Comparison of ENCODE assay signal across 17 cellular contexts in the genomic region with DNA sequence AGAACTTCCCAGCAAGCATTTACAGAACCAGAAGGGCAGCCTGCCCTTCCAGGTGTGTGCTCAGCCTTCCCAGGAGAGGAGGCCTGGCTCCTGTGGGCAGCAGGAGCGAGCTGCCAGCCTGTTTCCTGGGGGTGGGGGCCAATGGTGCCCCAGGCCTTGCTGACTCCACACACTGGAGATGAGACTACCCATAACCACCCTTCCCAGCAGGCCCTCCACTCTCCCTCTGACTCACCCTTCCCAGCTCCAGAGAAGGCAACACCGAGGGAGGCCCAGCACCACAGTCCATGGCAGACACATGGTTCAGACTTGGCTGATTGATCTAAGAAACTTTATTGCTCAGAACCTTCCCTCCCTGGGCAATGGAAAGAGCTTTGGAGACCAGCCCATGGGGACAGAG. TPM values are rescaled to one million over a fixed set of nuclear protein-coding genes. Genes with fewer than 3 reads are reported as not detected.
A peak's percentile ranks its signal among the peaks of the same experiment; 100 is the strongest.
DNase-seq lines count a peak whose midpoint lies in the region; ATAC-seq and TF ChIP-seq lines count a peak whose summit lies in the region.
"Had no signal": no experiment of that assay in that cellular context is flagged by ENCODE, and none has a peak within 500 bp of the region (broad histone marks: within the 10 kb centered on the region; RNA-seq: fewer than 3 reads in every experiment).

No MANE protein-coding gene starts in this region.

- H3K4me1 Mint-ChIP-seq in activated T-cell treated with anti-CD3 and anti-CD28 coated beads, Interleukin-2, amount 50 U/mL, for 24 hours (ENCODE audit: low read depth): peaks cover 26% of the 10 kb centered on the region

- H3K4me1 ChIP-seq in spleen (peaks cover 16 to 32% (median 24%) of the 10 kb centered on the region in 6 donors), body of pancreas (peaks cover 20% of the 10 kb centered on the region)

- no peak for TF ChIP-seq CTCF in RWPE1 (conservative IDR thresholded peaks at IDR 0.05; ENCODE audit: low read depth)
- TF ChIP-seq CTCF in fibroblast of mammary gland (conservative IDR thresholded peaks at IDR 0.05; ENCODE audit: control insufficient read depth, insufficient read depth, low read depth, low read length): no peak
- TF ChIP-seq CTCF in spleen (IDR thresholded peaks at IDR 0.05 in 8 of 11, conservative IDR thresholded peaks at IDR 0.05 in 3 of 11): no peak
- no peak for TF ChIP-seq CTCF in body of pancreas (IDR thresholded peaks at IDR 0.05)

- no peak overlapping the region for H3K4me3 ChIP-seq in fibroblast of mammary gland (ENCODE audit: control insufficient read depth, low read depth, low read length)
- H3K4me3 ChIP-seq in spleen: no peak overlapping the region
- no peak overlapping the region for H3K4me3 ChIP-seq in body of pancreas
- H3K4me3 ChIP-seq: HAP-1, K562, right atrium auricular region had no signal

- no peak for ATAC-seq in body of pancreas
- no peak for ATAC-seq in GM18519 (IDR thresholded peaks at IDR 0.05; ENCODE audit: low FRiP score, unreplicated experiment)
- ATAC-seq: activated CD4-positive, alpha-beta T cell treated with anti-CD3 and anti-CD28 coated beads for 36 hours; K562 had no signal

- no peaks in the 10 kb centered on the region for H3K27me3 Mint-ChIP-seq in activated T-cell treated with anti-CD3 and anti-CD28 coated beads, Interleukin-2, amount 50 U/mL, for 24 hours
- H3K27me3 Mint-ChIP-seq: activated CD4-positive, alpha-beta T cell treated with anti-CD3 and anti-CD28 coated beads for 36 hours had no signal

- H3K9me3 ChIP-seq in spleen (no peaks in the 10 kb centered on the region), body of pancreas (no peaks in the 10 kb centered on the region)
- H3K9me3 ChIP-seq: HAP-1, right atrium auricular region had no signal

- intact Hi-C loops in spleen (cut with DNase I; ENCODE audit: low total_unique reads): loop anchor here (10.0 kb wide), 1 partner anchor 106 kb away; a partner anchor contains a TSS
- intact Hi-C loops in body of pancreas (cut with DNase I): no loop called here

- POLR2A ChIA-PET in RWPE1 (lab: Yijun Ruan, JAX; ENCODE audit: low non-redundant PET): no interaction called here

- TF ChIP-seq POLR2A in spleen (IDR thresholded peaks at IDR 0.05) (no peak), body of pancreas (IDR thresholded peaks at IDR 0.05) (no peak)

- peaks cover 66% of the 10 kb centered on the region for H3K36me3 Mint-ChIP-seq in activated T-cell treated with anti-CD3 and anti-CD28 coated beads, Interleukin-2, amount 50 U/mL, for 24 hours (ENCODE audit: low read depth)

- CTCF ChIA-PET in RWPE1 (lab: Yijun Ruan, JAX): no interaction called here

- H3K36me3 ChIP-seq in spleen (peaks cover 0 to 61% (median 18%) of the 10 kb centered on the region in 6 donors), body of pancreas (replicated peaks in 1 of 2; ENCODE audit: insufficient read depth in 1 of 2, low read depth in 2 of 2) (peaks cover 0 to 2% of the 10 kb centered on the region in 2 donors)

- peak overlapping the region; percentile 23 for H3K27ac Mint-ChIP-seq in activated T-cell treated with anti-CD3 and anti-CD28 coated beads, Interleukin-2, amount 50 U/mL, for 24 hours
- H3K27ac Mint-ChIP-seq: activated CD4-positive, alpha-beta T cell treated with anti-CD3 and anti-CD28 coated beads for 36 hours had no signal

- 87 to 95% (median 90%) methylated on average over 1 to 2 of the region's 2 CpGs for WGBS in spleen, 5 donors
- 87 to 100% methylated on average over 1 to 2 of the region's 2 CpGs for WGBS in body of pancreas, 2 donors

- H3K27me3 ChIP-seq in spleen (replicated peaks in 1 of 7) (no peaks in the 10 kb centered on the region), body of pancreas (no peaks in the 10 kb centered on the region)
- H3K27me3 ChIP-seq: right atrium auricular region had no signal

- H3K4me3 Mint-ChIP-seq in activated T-cell treated with anti-CD3 and anti-CD28 coated beads, Interleukin-2, amount 50 U/mL, for 24 hours: no peak overlapping the region
- H3K4me3 Mint-ChIP-seq: activated CD4-positive, alpha-beta T cell treated with anti-CD3 and anti-CD28 coated beads for 36 hours had no signal

- in situ Hi-C loops in G401 (cut with HindIII; ENCODE audit: low sequenced_read_pairs): no loop called here

- no peak for DNase-seq in activated T-cell treated with anti-CD3 and anti-CD28 coated beads, Interleukin-2, amount 50 U/mL, for 24 hours
- DNase-seq in activated T-cell treated with anti-CD3 and anti-CD28 coated beads for 4 hours (no peak), RWPE1 (ENCODE audit: low spot score) (no peak), fibroblast of mammary gland (ENCODE audit: low read depth) (peak; percentile 71), spleen (peak; percentile 60), body of pancreas (no peak), G401 (ENCODE audit: low spot score) (no peak)
- DNase-seq: activated CD4-positive, alpha-beta T cell treated with anti-CD3 and anti-CD28 coated beads for 36 hours; activated gamma-delta T cell; foreskin melanocyte; NCI-H1092 treated with DMSO at 0.1 percent for 48 hours; stimulated activated naive CD4-positive, alpha-beta T cell; trophoblast cell had no signal

- H3K9me3 Mint-ChIP-seq in activated T-cell treated with anti-CD3 and anti-CD28 coated beads, Interleukin-2, amount 50 U/mL, for 24 hours: no peaks in the 10 kb centered on the region

- H3K27ac ChIP-seq in RWPE1: peak overlapping the region; percentile 36
- no peak overlapping the region for H3K27ac ChIP-seq in spleen
- H3K27ac ChIP-seq in body of pancreas: no peak overlapping the region
- H3K27ac ChIP-seq: right atrium auricular region had no signal

RNA-seq across cellular contexts. Expression of a gene that starts 1.8 kb away (rescaled TPM):
- total RNA-seq in spleen (1 to 10 TPM; 2.3 to 6.0 (median 2.8) TPM), body of pancreas (1 to 10 TPM; 3.0 to 6.0 TPM)
- polyA plus RNA-seq in spleen: 1 to 10 TPM; 1.6 to 2.6 (median 1.9) TPM
- total RNA-seq in G401 (2014; rRNA removed; shearing (Covaris generic)): 0.44 and 2.8 TPM in 2 replicates

RNA-seq across cellular contexts. Expression of a gene that starts 4.1 kb away (rescaled TPM):
- total RNA-seq in spleen: 10 to 100 TPM; 33.4 to 74.2 (median 48.2) TPM
- polyA plus RNA-seq in spleen: 10 to 100 TPM; 23.5 to 56.6 (median 55.1) TPM
- 100 to 1,000 TPM in 1 of 2 donors, 10 to 100 TPM in 1; 42.5 to 104 TPM for total RNA-seq in body of pancreas
- 121 and 129 TPM in 2 replicates for total RNA-seq in G401 (2014; rRNA removed; shearing (Covaris generic))

RNA-seq across cellular contexts. Expression of a gene that starts 16.3 kb away (rescaled TPM):
- total RNA-seq in spleen (10 to 100 TPM; 20.2 to 28.4 (median 25.6) TPM), body of pancreas (10 to 100 TPM; 12.7 to 14.5 TPM)
- polyA plus RNA-seq in spleen: 10 to 100 TPM in 1 of 3 donors, 1 to 10 TPM in 2; 3.2 to 11.8 (median 3.3) TPM
- 12.0 and 21.2 TPM in 2 replicates for total RNA-seq in G401 (2014; rRNA removed; shearing (Covaris generic))

RNA-seq across cellular contexts. Expression of a gene that starts 16.5 kb away (rescaled TPM):
- total RNA-seq in spleen (10 to 100 TPM in 3 of 7 donors, 1 to 10 TPM in 4; 8.9 to 12.5 (median 9.2) TPM), body of pancreas (10 to 100 TPM in 1 of 2 donors, 1 to 10 TPM in 1; 2.9 to 15.2 TPM)
- polyA plus RNA-seq in spleen: 1 to 10 TPM; 6.2 to 9.8 (median 6.4) TPM
- 27.9 and 52.0 TPM in 2 replicates for total RNA-seq in G401 (2014; rRNA removed; shearing (Covaris generic))

RNA-seq across cellular contexts. Expression of a gene that starts 17.6 kb away (rescaled TPM):
- total RNA-seq in spleen: 10 to 100 TPM; 36.9 to 55.7 (median 40.2) TPM
- 10 to 100 TPM; 15.0 to 27.5 (median 17.4) TPM for polyA plus RNA-seq in spleen
- 10 to 100 TPM; 33.9 to 61.7 TPM for total RNA-seq in body of pancreas
- 52.5 and 55.3 TPM in 2 replicates for total RNA-seq in G401 (2014; rRNA removed; shearing (Covaris generic))

Comparison
In these comparisons a context has a peak if more than half of its experiments do, and no peak if none do; other contexts are left out.
1. DNase-seq: peak in fibroblast of mammary gland (single experiment) and spleen (single experiment); none in activated T-cell treated with anti-CD3 and anti-CD28 coated beads, Interleukin-2, amount 50 U/mL, for 24 hours (single experiment), activated T-cell treated with anti-CD3 and anti-CD28 coated beads for 4 hours (single experiment), RWPE1 (single experiment), body of pancreas (0 of 4) and G401 (single experiment).